17 cellular contexts compared by ENCODE assay signal in genomic region chr1:175150596-175151319, GRCh38. TPM values are rescaled to one million over a fixed set of nuclear protein-coding genes. Genes with fewer than 3 reads are reported as not detected.
DNase-seq lines count a peak whose midpoint lies in the region; ATAC-seq, FAIRE-seq and TF ChIP-seq lines count a peak whose summit lies in the region.
"Had no signal": no experiment of that assay in that cellular context is flagged by ENCODE, and none has a peak within 500 bp of the region (broad histone marks: within the 10 kb centered on the region; RNA-seq: fewer than 3 reads in every experiment).

No MANE protein-coding gene starts in this region.

- H3K4me1 Mint-ChIP-seq in CD4-positive, alpha-beta T cell (ENCODE audit: low read depth): peaks cover 17% of the 10 kb centered on the region

- H3K27me3 ChIP-seq in K562 (ENCODE audit: control insufficient read depth in 2 of 2, insufficient read depth in 2 of 2, low read length in 2 of 2) (peaks cover 11 to 40% of the 10 kb centered on the region in 2 experiments), mesenchymal stem cell (ENCODE audit: control insufficient read depth in 1 of 2, insufficient read depth in 1 of 2, low read length in 2 of 2) (peaks cover 21 to 22% of the 10 kb centered on the region in 2 experiments)
- H3K27me3 ChIP-seq in CD4-positive, alpha-beta T cell (ENCODE audit: control insufficient read depth, insufficient read depth, low read length): peaks cover 19% of the 10 kb centered on the region
- H3K27me3 ChIP-seq: colonic mucosa had no signal

- no peaks in the 10 kb centered on the region for H3K9me3 Mint-ChIP-seq in CD4-positive, alpha-beta T cell
- H3K9me3 Mint-ChIP-seq: activated naive CD8-positive, alpha-beta T cell treated with anti-CD3 and anti-CD28 coated beads, Interleukin-2, amount 10 ng/mL, durations not matched to agents 7 days and 5 days; stimulated activated naive CD8-positive, alpha-beta T cell treated with anti-CD3 and anti-CD28 coated beads, Interleukin-15, amount 100 ng/mL, for 72 hours had no signal

- in situ Hi-C loops in K562 (cut with MboI): no loop called here

- no peak overlapping the region for H2BK5ac ChIP-seq in mesenchymal stem cell (ENCODE audit: low read depth, low read length, poor library complexity, severe bottlenecking)

- no peaks in the 10 kb centered on the region for H3K79me2 ChIP-seq in K562 (ENCODE audit: control insufficient read depth, insufficient read depth, low read length)

- H2AFZ ChIP-seq in K562 (ENCODE audit: low read depth, low read length) (no peak overlapping the region), mesenchymal stem cell (ENCODE audit: low read depth, low read length) (no peak overlapping the region)

- no peak overlapping the region for H3K14ac ChIP-seq in mesenchymal stem cell (ENCODE audit: low read length in 2 of 2)

- no peak for TF ChIP-seq RAD21 in K562 (CRISPR knock-in tag; conservative IDR thresholded peaks at IDR 0.05 in 1 of 2, IDR thresholded peaks at IDR 0.05 in 1 of 2)

- no peak overlapping the region for H3K27ac Mint-ChIP-seq in CD4-positive, alpha-beta T cell
- H3K27ac Mint-ChIP-seq: activated naive CD8-positive, alpha-beta T cell treated with anti-CD3 and anti-CD28 coated beads, Interleukin-2, amount 10 ng/mL, durations not matched to agents 7 days and 5 days; stimulated activated naive CD8-positive, alpha-beta T cell treated with anti-CD3 and anti-CD28 coated beads, Interleukin-15, amount 100 ng/mL, for 72 hours had no signal

- POLR2A ChIA-PET in K562 (lab: Yijun Ruan, JAX): interaction anchor here (0.6 to 1.8 kb wide), 10 partner anchors 10 to 712 kb away, joined by 3 to 7 read pairs (median 4); partner anchors contain the start of gene MRPS14
- POLR2A ChIA-PET in CD4-positive, alpha-beta T cell (lab: Charles Lee): interaction anchor here (0.6 to 1.9 kb wide), 3 partner anchors 38 to 169 kb away, joined by 3 to 9 read pairs (median 3); no protein-coding TSS in a partner anchor

- TF ChIP-seq CTCF in K562 (IDR thresholded peaks at IDR 0.05 in 2 of 3, conservative IDR thresholded peaks at IDR 0.05 in 1 of 3; ENCODE audit: insufficient read depth in 2 of 3, low read depth in 1 of 3, low read length in 3 of 3): peak; percentile 4 to 28 (median 12); a peak in 1 of 6 replicates
- no peak for TF ChIP-seq CTCF in CD4-positive, alpha-beta T cell (IDR thresholded peaks at IDR 0.05)

- no peaks in the 10 kb centered on the region for H3K36me3 ChIP-seq in K562 (ENCODE audit: control insufficient read depth, insufficient read depth, low read length)
- no peaks in the 10 kb centered on the region for H3K36me3 ChIP-seq in mesenchymal stem cell (ENCODE audit: control insufficient read depth in 1 of 2, insufficient read depth in 2 of 2, low read depth in 1 of 2, low read length in 2 of 2)
- H3K36me3 ChIP-seq: colonic mucosa had no signal

- H3K27ac ChIP-seq in K562 (ENCODE audit: extremely low read depth, low read depth, low read length) (no peak overlapping the region), mesenchymal stem cell (ENCODE audit: low read length, poor library complexity, severe bottlenecking) (no peak overlapping the region)
- no peak overlapping the region for H3K27ac ChIP-seq in CD4-positive, alpha-beta T cell (ENCODE audit: low read depth, low read length)
- H3K27ac ChIP-seq: colonic mucosa, VCaP had no signal

- H3K4me3 ChIP-seq in K562 (no peak overlapping the region), mesenchymal stem cell (ENCODE audit: insufficient read depth in 1 of 2, low read depth in 1 of 2, low read length in 2 of 2) (no peak overlapping the region)
- H3K4me3 ChIP-seq: colonic mucosa had no signal

- H3K4me1 ChIP-seq in K562 (replicated peaks in 1 of 2; ENCODE audit: control insufficient read depth in 2 of 2, insufficient read depth in 2 of 2, low read length in 2 of 2) (peaks cover 0 to 5% of the 10 kb centered on the region in 2 experiments; a peak in 1 of 5 replicates), mesenchymal stem cell (ENCODE audit: control insufficient read depth, insufficient read depth, low read depth, low read length) (peaks cover 1% of the 10 kb centered on the region)
- H3K4me1 ChIP-seq: colonic mucosa had no signal

- no peak overlapping the region for H2BK15ac ChIP-seq in mesenchymal stem cell (ENCODE audit: low read depth, poor library complexity, severe bottlenecking)

- H3K79me1 ChIP-seq in mesenchymal stem cell (replicated peaks; ENCODE audit: low read length, poor library complexity, severe bottlenecking): no peaks in the 10 kb centered on the region

- no peaks in the 10 kb centered on the region; the same call in 1 of the 2 replicates for H4K20me1 ChIP-seq in K562 (replicated peaks; ENCODE audit: control insufficient read depth, insufficient read depth, low read length)

- intact Hi-C loops in K562 (cut with micrococcal nuclease): loop anchor here (5.0 kb wide), 2 partner anchors 222 to 282 kb away; no protein-coding TSS in a partner anchor
- intact Hi-C loops in CD4-positive, alpha-beta T cell (cut with DNase I, micrococcal nuclease): loop anchor here (5.0 to 10.0 kb wide), 6 partner anchors 332 to 1734 kb away; partner anchors contain the start of gene TNR (in 2 of the 2)

- no peak overlapping the region for H4K91ac ChIP-seq in mesenchymal stem cell (ENCODE audit: low read length)

- no peak overlapping the region for H3K4me3 Mint-ChIP-seq in CD4-positive, alpha-beta T cell
- H3K4me3 Mint-ChIP-seq: activated naive CD8-positive, alpha-beta T cell treated with anti-CD3 and anti-CD28 coated beads, Interleukin-2, amount 10 ng/mL, durations not matched to agents 7 days and 5 days; stimulated activated naive CD8-positive, alpha-beta T cell treated with anti-CD3 and anti-CD28 coated beads, Interleukin-15, amount 100 ng/mL, for 72 hours had no signal

- BruUV-seq in K562 (replicated peaks; lab: Mats Ljungman, UMichigan): no TSS peak

- H3K9ac ChIP-seq in K562 (ENCODE audit: insufficient read depth in 1 of 2, low read depth in 2 of 2, low read length in 2 of 2) (no peak overlapping the region), mesenchymal stem cell (ENCODE audit: low read length) (peak overlapping the region; percentile 25)

- TF ChIP-seq EP300 in K562 (IDR thresholded peaks at IDR 0.05; ENCODE audit: low read length): no peak

- no peak for FAIRE-seq in K562 (lab: Jason Lieb, UNC)

- H3K9me3 ChIP-seq in K562 (replicated peaks; ENCODE audit: control insufficient read depth, insufficient read depth, low read depth, low read length) (no peaks in the 10 kb centered on the region), mesenchymal stem cell (ENCODE audit: control insufficient read depth, low read length) (no peaks in the 10 kb centered on the region)
- no peaks in the 10 kb centered on the region for H3K9me3 ChIP-seq in CD4-positive, alpha-beta T cell (ENCODE audit: control insufficient read depth, low read length)
- H3K9me3 ChIP-seq: colonic mucosa had no signal

- peak; percentile 52 for DNase-seq in EH (ENCODE audit: low read depth)
- DNase-seq in M059J (ENCODE audit: low read depth): peak; percentile 72
- DNase-seq in K562 (ENCODE audit: extremely low read depth in 1 of 4, low spot score in 3 of 4): peak in 1 of 4 experiments; percentile 22
- no peak for DNase-seq in mesenchymal stem cell
- no peak for DNase-seq in stimulated activated CD4-positive, alpha-beta T cell treated with anti-CD3 and anti-CD28 coated beads, Interleukin-12 subunit alpha, Interleukin-12 subunit beta, amount 100 ng/mL, for 4 hours
- DNase-seq in CD4-positive, alpha-beta T cell: no peak
- DNase-seq: activated CD8-positive, alpha-beta memory T cell treated with anti-CD3 and anti-CD28 coated beads, Interleukin-2, amount 50 U/mL, for 48 hours; activated naive CD8-positive, alpha-beta T cell treated with anti-CD3 and anti-CD28 coated beads, Interleukin-2, amount 10 ng/mL, durations not matched to agents 7 days and 5 days; colonic mucosa; IMR-90; NCI-H146; NCI-H524 treated with DMSO at 0.1 percent for 48 hours; stimulated activated naive CD8-positive, alpha-beta T cell treated with anti-CD3 and anti-CD28 coated beads, Interleukin-15, amount 100 ng/mL, for 72 hours had no signal

- ATAC-seq in K562: peak; percentile 32; the same call in 1 of the 3 replicates
- no peak for ATAC-seq in CD4-positive, alpha-beta T cell (ENCODE audit: poor library complexity)
- ATAC-seq in HG03378 (IDR thresholded peaks at IDR 0.05; ENCODE audit: unreplicated experiment): no peak
- ATAC-seq in HG02678 (IDR thresholded peaks at IDR 0.05; ENCODE audit: unreplicated experiment): no peak
- ATAC-seq: Right ventricle myocardium inferior; stimulated activated naive CD8-positive, alpha-beta T cell treated with anti-CD3 and anti-CD28 coated beads, Interleukin-15, amount 100 ng/mL, for 72 hours had no signal

- H3K27me3 Mint-ChIP-seq in CD4-positive, alpha-beta T cell: peaks cover 60% of the 10 kb centered on the region

- TF ChIP-seq POLR2A in K562 (conservative IDR thresholded peaks at IDR 0.05): no peak

- CTCF ChIA-PET in K562 (lab: Yijun Ruan, JAX; ENCODE audit: low intra/inter-chr PET ratio): interaction anchor here (1.1 to 2.7 kb wide), 2 partner anchors 64 to 169 kb away, joined by 4 to 39 read pairs; no protein-coding TSS in a partner anchor
- CTCF ChIA-PET in CD4-positive, alpha-beta T cell (lab: Charles Lee): interaction anchor here (4.1 kb wide), 1 partner anchor 168 kb away, joined by 69 read pairs; no protein-coding TSS in a partner anchor

- H3K23ac ChIP-seq in mesenchymal stem cell (ENCODE audit: low read length in 2 of 2): no peak overlapping the region

- WGBS in K562 (ENCODE audit: insufficient coverage, low coverage, missing lambda C conversion rate): 0% methylated on average over 9 of the region's 9 CpGs
- 66% methylated on average over 9 of the region's 9 CpGs for WGBS in mesenchymal stem cell

- H3K9me1 ChIP-seq in K562 (ENCODE audit: control insufficient read depth, insufficient read depth, low read length): no peaks in the 10 kb centered on the region

- no peak overlapping the region for H3K18ac ChIP-seq in mesenchymal stem cell (ENCODE audit: low read depth in 1 of 2, low read length in 2 of 2)

- no peak overlapping the region for H2BK12ac ChIP-seq in mesenchymal stem cell (ENCODE audit: low read length in 2 of 2)

- no peak overlapping the region for H2BK120ac ChIP-seq in mesenchymal stem cell (ENCODE audit: low read depth, low read length)

- H3K4me2 ChIP-seq in K562 (ENCODE audit: insufficient read depth, low read length): no peak overlapping the region
- H3K4me2 ChIP-seq in mesenchymal stem cell (ENCODE audit: low read length, poor library complexity, severe bottlenecking): no peak overlapping the region

- H3K36me3 Mint-ChIP-seq in CD4-positive, alpha-beta T cell (ENCODE audit: low read depth): no peaks in the 10 kb centered on the region
- H3K36me3 Mint-ChIP-seq: activated naive CD8-positive, alpha-beta T cell treated with anti-CD3 and anti-CD28 coated beads, Interleukin-2, amount 10 ng/mL, durations not matched to agents 7 days and 5 days had no signal

- H2AK5ac ChIP-seq in mesenchymal stem cell (ENCODE audit: low read length, severe bottlenecking): no peak overlapping the region

- H3K4ac ChIP-seq in mesenchymal stem cell (ENCODE audit: low read depth in 1 of 2, low read length in 2 of 2): no peak overlapping the region

- H4K8ac ChIP-seq in mesenchymal stem cell (ENCODE audit: low read length): no peak overlapping the region

RNA-seq across cellular contexts. Expression of gene KIAA0040, which starts 41.8 kb away (rescaled TPM):
- 4.4 and 4.6 TPM in 2 replicates for total RNA-seq in M059J (2014; rRNA removed; shearing (Covaris generic))
- total RNA-seq in K562 (2011; cell fraction: chromatin; rRNA removed; ENCODE audit: low replicate concordance): 6.8 and 7.9 TPM in 2 replicates
- total RNA-seq in K562 (2011; cell fraction: nucleolus; rRNA removed): 7.1 and 8.0 TPM in 2 replicates
- 9.5 and 11.3 TPM in 2 replicates for total RNA-seq in K562 (2011; cell fraction: nucleoplasm; rRNA removed)
- total RNA-seq in K562 (2014; rRNA removed) (6.4 and 8.2 TPM in 2 replicates), K562 (2014; rRNA removed; fragmentation: Illumina TruSeq; extraction: Trizol) (9.7 and 10.5 TPM in 2 replicates), K562 (2015; rRNA removed; fragmentation: Illumina TruSeq; extraction: Trizol) (9.8 and 10.1 TPM in 2 replicates), K562 (2021) (12.1 and 13.1 TPM in 2 replicates)
- polyA plus RNA-seq in K562 (2011; rRNA removed) (6.2 and 6.3 TPM in 2 replicates), K562 (2014; fragmentation: Illumina TruSeq; extraction: Trizol) (12.4 and 13.6 TPM in 2 replicates), K562 (2014; fragmentation: Nextera tagmentation; extraction: Ambion mirVana) (1 to 10 TPM; 3.4 to 6.1 TPM), K562 (2014; rRNA removed) (7.1 and 8.4 TPM in 2 replicates)
- polyA plus RNA-seq in K562 (2011; cell fraction: cytosol; rRNA removed): 6.4 and 6.9 TPM in 2 replicates
- polyA plus RNA-seq in K562 (2011; cell fraction: nucleus; rRNA removed): 3.4 and 4.3 TPM in 2 replicates
- 9.6 and 13.7 TPM in 2 replicates for polyA plus RNA-seq in K562 (2012)
- 10.5 and 10.8 TPM in 2 replicates for polyA minus RNA-seq in K562 (2011; rRNA and poly(A)+ RNA removed)
- 2.1 and 6.3 TPM in 2 replicates for polyA minus RNA-seq in K562 (2011; cell fraction: cytosol; rRNA and poly(A)+ RNA removed)
- polyA minus RNA-seq in K562 (2011; cell fraction: nucleus; rRNA and poly(A)+ RNA removed): 4.6 and 6.4 TPM in 2 replicates
- 2.7 TPM for polyA plus RNA-seq in mesenchymal stem cell (2013, experiment 1 of 2)
- polyA plus RNA-seq in mesenchymal stem cell (2013, experiment 2 of 2): 2.7 TPM
- total RNA-seq in CD4-positive, alpha-beta T cell: 10 to 100 TPM; 13.5 to 14.5 TPM

Comparison
In these comparisons a context has a peak if more than half of its experiments do, and no peak if none do; other contexts are left out.
1. DNase-seq: peak in EH (single experiment) and M059J (single experiment); none in mesenchymal stem cell (single experiment), stimulated activated CD4-positive, alpha-beta T cell treated with anti-CD3 and anti-CD28 coated beads, Interleukin-12 subunit alpha, Interleukin-12 subunit beta, amount 100 ng/mL, for 4 hours (single experiment) and CD4-positive, alpha-beta T cell (0 of 10).